ENCODE assay signal across 1 cellular context in genomic region chr11:117950320-117950719, GRCh38.
TF ChIP-seq lines count a peak whose summit lies in the region.

No MANE protein-coding gene starts in this region.

TF ChIP-seq in GM12878, 131 proteins besides CTCF, POLR2A, EP300 and RAD21 (continued from another document):
- TF ChIP-seq ZNF687 (IDR thresholded peaks at IDR 0.05), result peak; percentile 64; the same call in 1 of the 2 replicates
